Comparison of ENCODE assay signal across 1 cellular context in genomic region chrX:155632424-155633100, GRCh38.
TF ChIP-seq lines count a peak whose summit lies in the region.

No MANE protein-coding gene starts in this region.

TF ChIP-seq in SK-N-SH treated with all-trans-retinoic acid at 6 μM for 48 hours, 23 proteins besides CTCF, POLR2A, EP300 and RAD21 (continued from another document):
- no peak for TF ChIP-seq ZNF565 (CRISPR knock-in tag; conservative IDR thresholded peaks at IDR 0.05; ENCODE audit: low read depth)
- TF ChIP-seq BACH2 (CRISPR knock-in tag; IDR thresholded peaks at IDR 0.05; ENCODE audit: borderline replicate concordance), result no peak
- no peak for TF ChIP-seq SNAI2 (CRISPR knock-in tag; IDR thresholded peaks at IDR 0.05)
- TF ChIP-seq TCF4 (CRISPR knock-in tag; IDR thresholded peaks at IDR 0.05; ENCODE audit: borderline replicate concordance), result no peak
- TF ChIP-seq TSHZ2 (CRISPR knock-in tag; IDR thresholded peaks at IDR 0.05), result no peak
- TF ChIP-seq CSDC2 (CRISPR knock-in tag; IDR thresholded peaks at IDR 0.05), result no peak
- TF ChIP-seq POU6F1 (CRISPR knock-in tag; IDR thresholded peaks at IDR 0.05; ENCODE audit: borderline replicate concordance, low read depth), result no peak
- no peak for TF ChIP-seq RARB (CRISPR knock-in tag; IDR thresholded peaks at IDR 0.05)
- TF ChIP-seq GLIS3 (CRISPR knock-in tag; IDR thresholded peaks at IDR 0.05), result no peak
- TF ChIP-seq ZC3H10 (CRISPR knock-in tag; IDR thresholded peaks at IDR 0.05), result no peak
- TF ChIP-seq PPARA (CRISPR knock-in tag; IDR thresholded peaks at IDR 0.05; ENCODE audit: borderline replicate concordance), result no peak
- TF ChIP-seq ZFP3 (CRISPR knock-in tag; IDR thresholded peaks at IDR 0.05), result no peak
- no peak for TF ChIP-seq TOX (CRISPR knock-in tag; IDR thresholded peaks at IDR 0.05; ENCODE audit: borderline replicate concordance)
- no peak for TF ChIP-seq ARNTL (CRISPR knock-in tag; IDR thresholded peaks at IDR 0.05; ENCODE audit: borderline replicate concordance, low read depth)
- no peak for TF ChIP-seq PATZ1 (CRISPR knock-in tag; IDR thresholded peaks at IDR 0.05; ENCODE audit: borderline replicate concordance)
- no peak for TF ChIP-seq ZFP30 (CRISPR knock-in tag; IDR thresholded peaks at IDR 0.05)
